Comparison of ENCODE assay signal across 9 cellular contexts in the genomic region with DNA sequence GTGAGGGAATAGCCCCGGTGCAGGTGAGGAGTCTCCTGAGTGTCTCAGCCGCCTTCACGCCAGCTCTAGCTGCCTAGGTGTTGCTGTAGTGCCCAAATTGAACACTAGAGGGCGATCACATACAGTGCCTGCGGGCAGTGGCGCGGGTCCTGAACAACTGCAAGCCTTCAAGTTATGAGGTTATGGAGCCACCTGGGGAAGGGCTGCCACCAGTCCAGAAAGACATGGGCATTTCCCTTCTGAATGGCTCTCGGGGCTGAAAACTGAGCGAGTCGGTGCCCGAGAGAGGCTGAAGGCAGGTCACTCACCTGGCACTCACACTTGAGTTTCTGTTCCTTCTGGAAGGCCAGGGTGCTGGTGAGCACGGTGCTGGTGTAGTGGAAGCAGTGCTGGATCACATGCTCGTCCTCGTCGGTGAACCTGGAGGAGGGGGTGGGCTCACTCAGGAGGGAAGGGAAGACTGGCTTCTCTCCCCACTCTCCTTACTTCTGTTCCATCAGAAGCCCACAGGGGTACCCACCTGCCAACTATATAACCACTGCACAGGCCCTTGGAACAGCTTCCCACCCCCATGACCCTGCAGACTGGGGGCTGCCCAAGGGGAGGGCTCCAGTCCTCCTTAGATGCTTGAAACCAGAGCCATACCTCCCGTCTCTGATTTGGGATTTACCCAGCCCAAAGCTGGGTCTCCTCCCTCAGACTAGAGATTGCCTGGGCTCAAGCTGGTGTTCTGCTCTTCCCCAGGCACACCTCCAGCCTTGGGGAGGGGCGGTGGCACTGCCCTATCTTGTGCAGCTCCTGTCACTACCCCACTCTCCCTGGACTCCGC.
DNase-seq lines count a peak whose midpoint lies in the region; ATAC-seq, FAIRE-seq and TF ChIP-seq lines count a peak whose summit lies in the region.
"Had no signal": no experiment of that assay in that cellular context is flagged by ENCODE, and none has a peak within 500 bp of the region (broad histone marks: within the 10 kb centered on the region; RNA-seq: fewer than 3 reads in every experiment).

No MANE protein-coding gene starts in this region.

- no peak overlapping the region for H3K4me3 ChIP-seq in NT2/D1 (ENCODE audit: insufficient read length, low read depth)

- peak; percentile 87 to 97 (median 95) for TF ChIP-seq CTCF in nephron (IDR thresholded peaks at IDR 0.05; ENCODE audit: unreplicated experiment in 3 of 3)

- H3K9me3 ChIP-seq in NT2/D1 (ENCODE audit: insufficient read depth, low read length), result no peaks in the 10 kb centered on the region

- H3K4me3 Mint-ChIP-seq in nephron, result peak overlapping the region; percentile 4 to 24 (median 16)

- H3K36me3 ChIP-seq in NT2/D1 (ENCODE audit: insufficient read depth, insufficient read length, low read length), result no peaks in the 10 kb centered on the region

- ATAC-seq in GM18861 (IDR thresholded peaks at IDR 0.05; ENCODE audit: unreplicated experiment), result no peak

- FAIRE-seq in HTR-8/SVneo (lab: Jason Lieb, UNC), result peak; percentile 97
- FAIRE-seq: colon had no signal

- H3K9ac ChIP-seq in NT2/D1 (ENCODE audit: insufficient read length, low read depth), result no peak overlapping the region

- DNase-seq in DMS53 (lab: John Stamatoyannopoulos, UW) (peak; percentile 95), HTR-8/SVneo (ENCODE audit: insufficient read length, low spot score) (peak; percentile 90), NT2/D1 (ENCODE audit: low read depth, low spot score) (peak; percentile 61), activated T-cell treated with anti-CD3 and anti-CD28 coated beads for 4 hours (peak; percentile 58), erythroblast (lab: John Stamatoyannopoulos, UW) (peak; percentile 60 to 80), superior temporal gyrus (ENCODE audit: extremely low spot score) (peak; percentile 82)

- H3K36me3 Mint-ChIP-seq in nephron (ENCODE audit: low read depth), result no peaks in the 10 kb centered on the region

- no peaks in the 10 kb centered on the region for H3K9me3 Mint-ChIP-seq in nephron

- H3K4me1 Mint-ChIP-seq in nephron, result peaks cover 18% of the 10 kb centered on the region

- H3K4me1 ChIP-seq in NT2/D1 (ENCODE audit: insufficient read depth, insufficient read length), result peaks cover 7% of the 10 kb centered on the region

- H3K27ac Mint-ChIP-seq in nephron, result no peak overlapping the region

- H3K27me3 Mint-ChIP-seq in nephron (ENCODE audit: low read depth), result peaks cover 96% of the 10 kb centered on the region

- peaks cover 21% of the 10 kb centered on the region for H3K27me3 ChIP-seq in NT2/D1 (ENCODE audit: insufficient read depth, insufficient read length)

- no peak for TF ChIP-seq POLR2A in erythroblast (IDR thresholded peaks at IDR 0.05; ENCODE audit: low read length)
